ENCODE assay signal across 14 cellular contexts in genomic region chr12:75819512-75819911, GRCh38.
DNase-seq lines count a peak whose midpoint lies in the region; ATAC-seq and TF ChIP-seq lines count a peak whose summit lies in the region.
"Had no signal": no experiment of that assay in that cellular context is flagged by ENCODE, and none has a peak within 500 bp of the region (broad histone marks: within the 10 kb centered on the region; RNA-seq: fewer than 3 reads in every experiment).

No MANE protein-coding gene starts in this region.

- H3K27me3 ChIP-seq in osteoblast (ENCODE audit: insufficient read depth, low read length) = no peaks in the 10 kb centered on the region
- H3K27me3 ChIP-seq: BLaER1 had no signal

- no peak overlapping the region for H3K27ac Mint-ChIP-seq in activated CD4-positive, alpha-beta T cell treated with anti-CD3 and anti-CD28 coated beads, Interleukin-2, amount 10 ng/mL, durations not matched to agents 24 days and 14 days
- H3K27ac Mint-ChIP-seq: H9 had no signal

- ATAC-seq in esophagus mucosa = peak; percentile 46
- no peak for ATAC-seq in GM18867 (IDR thresholded peaks at IDR 0.05; ENCODE audit: unreplicated experiment)

- H2AFZ ChIP-seq in osteoblast (ENCODE audit: low read length) = no peak overlapping the region

- peaks cover 4% of the 10 kb centered on the region for H3K4me1 Mint-ChIP-seq in activated CD4-positive, alpha-beta T cell treated with anti-CD3 and anti-CD28 coated beads, Interleukin-2, amount 10 ng/mL, durations not matched to agents 24 days and 14 days

- no peak overlapping the region for H3K4me2 ChIP-seq in osteoblast (ENCODE audit: insufficient read depth, low read length)
- H3K4me2 ChIP-seq: BLaER1 had no signal

- H3K36me3 ChIP-seq in osteoblast (ENCODE audit: insufficient read depth, low read length) = no peaks in the 10 kb centered on the region
- H3K36me3 ChIP-seq: BLaER1 had no signal

- no peaks in the 10 kb centered on the region for H4K20me1 ChIP-seq in osteoblast (ENCODE audit: insufficient read depth, low read length)
- H4K20me1 ChIP-seq: BLaER1 had no signal

- H3K36me3 Mint-ChIP-seq in activated CD4-positive, alpha-beta T cell treated with anti-CD3 and anti-CD28 coated beads, Interleukin-2, amount 10 ng/mL, durations not matched to agents 24 days and 14 days (ENCODE audit: low read depth) = no peaks in the 10 kb centered on the region
- H3K36me3 Mint-ChIP-seq: CD8-positive, alpha-beta memory T cell had no signal

- intact Hi-C loops in activated CD4-positive, alpha-beta T cell treated with anti-CD3 and anti-CD28 coated beads, Interleukin-2, amount 10 ng/mL, durations not matched to agents 24 days and 14 days (cut with micrococcal nuclease) = loop anchor here (5.0 to 10.0 kb wide), 2 partner anchors 118 to 295 kb away; no protein-coding TSS in a partner anchor

- TF ChIP-seq CTCF in osteoblast (IDR thresholded peaks at IDR 0.05; ENCODE audit: extremely low read depth, low read depth, low read length) = no peak

- H3K4me3 Mint-ChIP-seq in activated CD4-positive, alpha-beta T cell treated with anti-CD3 and anti-CD28 coated beads, Interleukin-2, amount 10 ng/mL, durations not matched to agents 24 days and 14 days = no peak overlapping the region
- H3K4me3 Mint-ChIP-seq: CD8-positive, alpha-beta memory T cell; H9 had no signal

- peak overlapping the region; percentile 2 for H3K27ac ChIP-seq in osteoblast (ENCODE audit: low read depth, low read length)
- H3K27ac ChIP-seq: 22Rv1, BLaER1 had no signal

- peaks cover 58% of the 10 kb centered on the region for H3K4me1 ChIP-seq in osteoblast (ENCODE audit: insufficient read depth, low read length)

- peaks cover 25% of the 10 kb centered on the region for H3K27me3 Mint-ChIP-seq in activated CD4-positive, alpha-beta T cell treated with anti-CD3 and anti-CD28 coated beads, Interleukin-2, amount 10 ng/mL, durations not matched to agents 24 days and 14 days
- H3K27me3 Mint-ChIP-seq: CD8-positive, alpha-beta memory T cell had no signal

- no peaks in the 10 kb centered on the region for H3K9me3 Mint-ChIP-seq in activated CD4-positive, alpha-beta T cell treated with anti-CD3 and anti-CD28 coated beads, Interleukin-2, amount 10 ng/mL, durations not matched to agents 24 days and 14 days
- H3K9me3 Mint-ChIP-seq: CD8-positive, alpha-beta memory T cell; H9 had no signal

- DNase-seq in DMS53 (lab: John Stamatoyannopoulos, UW) (peak; percentile 17), DMS53 treated with DMSO at 0.1 percent for 48 hours (lab: John Stamatoyannopoulos, UW; ENCODE audit: unreplicated experiment) (no peak), NCI-H187 (lab: John Stamatoyannopoulos, UW) (peak; percentile 6 to 31), osteoblast (ENCODE audit: insufficient read length, low spot score, missing footprints) (no peak), middle frontal gyrus (ENCODE audit: extremely low spot score, low spot score) (no peak)
- DNase-seq in activated CD4-positive, alpha-beta T cell treated with anti-CD3 and anti-CD28 coated beads, Interleukin-2, amount 10 ng/mL, durations not matched to agents 24 days and 14 days = no peak
- DNase-seq: CD8-positive, alpha-beta memory T cell; H9; NCI-H1436 treated with DMSO at 0.1 percent for 48 hours; NK-92 treated with Interleukin-12 subunit alpha and Interleukin-12 subunit beta, amount 100 ng/mL, for 24 hours had no signal

- no peaks in the 10 kb centered on the region for H3K9me3 ChIP-seq in osteoblast (ENCODE audit: low read depth, low read length)
- H3K9me3 ChIP-seq: BLaER1 had no signal

- H3K4me3 ChIP-seq in osteoblast (ENCODE audit: insufficient read depth, low read length) = no peak overlapping the region
- H3K4me3 ChIP-seq: BLaER1 had no signal

- no peaks in the 10 kb centered on the region for H3K79me2 ChIP-seq in osteoblast (ENCODE audit: insufficient read depth, low read length)

Comparison
In these comparisons a context has a peak if more than half of its experiments do, and no peak if none do; other contexts are left out.
1. DNase-seq: peak in DMS53 (single experiment) and NCI-H187 (2 of 2); none in DMS53 treated with DMSO at 0.1 percent for 48 hours (single experiment), osteoblast (single experiment), middle frontal gyrus (single experiment) and activated CD4-positive, alpha-beta T cell treated with anti-CD3 and anti-CD28 coated beads, Interleukin-2, amount 10 ng/mL, durations not matched to agents 24 days and 14 days (single experiment).